Comparison of ENCODE assay signal across 25 cellular contexts in the genomic region with DNA sequence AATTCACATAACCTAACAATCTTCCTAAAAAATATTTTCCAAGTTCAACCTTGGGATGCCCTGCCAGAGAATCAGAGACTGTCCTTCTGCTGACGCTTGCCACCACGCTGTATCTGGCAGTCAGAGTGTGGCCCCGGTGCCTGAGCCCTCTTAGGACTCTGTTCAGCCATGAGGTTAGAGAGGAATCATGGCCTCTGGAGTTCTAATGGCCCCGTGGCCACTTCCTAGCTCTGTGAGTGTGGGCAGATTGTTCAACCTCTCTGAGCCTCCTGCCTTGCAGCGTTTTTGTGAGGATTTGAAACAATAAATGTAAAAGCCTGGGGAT.
"Had no signal": no experiment of that assay in that cellular context is flagged by ENCODE, and none has a peak within 500 bp of the region (broad histone marks: within the 10 kb centered on the region; RNA-seq: fewer than 3 reads in every experiment).

No MANE protein-coding gene starts in this region.

- H3K4me3 ChIP-seq: cardiac muscle cell, colonic mucosa, esophagus squamous epithelium, right atrium auricular region, tibial nerve had no signal

- H3K36me3 Mint-ChIP-seq: activated CD8-positive, alpha-beta memory T cell treated with anti-CD3 and anti-CD28 coated beads, Interleukin-2, amount 10 ng/mL, durations not matched to agents 7 days and 5 days; activated naive CD8-positive, alpha-beta T cell; naive B cell had no signal

- H3K36me3 ChIP-seq: cardiac muscle cell, colonic mucosa, right atrium auricular region, tibial nerve had no signal

- FAIRE-seq: endometrium, islet of Langerhans had no signal

- ATAC-seq: activated CD4-positive, alpha-beta T cell treated with anti-CD3 and anti-CD28 coated beads for 36 hours; activated CD8-positive, alpha-beta memory T cell treated with anti-CD3 and anti-CD28 coated beads, Interleukin-2, amount 10 ng/mL, durations not matched to agents 7 days and 5 days; activated CD8-positive, alpha-beta T cell treated with anti-CD3 and anti-CD28 coated beads, Interleukin-2, amount 10 ng/mL, durations not matched to agents 7 days and 5 days; left ventricle myocardium superior had no signal

- H3K27ac ChIP-seq: cardiac muscle cell, colonic mucosa, epithelial cell of prostate, esophagus squamous epithelium, right atrium auricular region, tibial nerve had no signal

- H3K9me3 Mint-ChIP-seq: naive B cell had no signal

- H3K4me3 Mint-ChIP-seq: activated CD4-positive, alpha-beta T cell treated with anti-CD3 and anti-CD28 coated beads for 36 hours; activated CD8-positive, alpha-beta memory T cell treated with anti-CD3 and anti-CD28 coated beads, Interleukin-2, amount 10 ng/mL, durations not matched to agents 7 days and 5 days; activated CD8-positive, alpha-beta T cell treated with anti-CD3 and anti-CD28 coated beads, Interleukin-2, amount 10 ng/mL, durations not matched to agents 7 days and 5 days had no signal

- H3K27me3 ChIP-seq: cardiac muscle cell, colonic mucosa, esophagus squamous epithelium, right atrium auricular region, tibial nerve had no signal

- H3K27ac Mint-ChIP-seq: activated CD4-positive, alpha-beta T cell treated with anti-CD3 and anti-CD28 coated beads for 36 hours; activated CD8-positive, alpha-beta memory T cell treated with anti-CD3 and anti-CD28 coated beads, Interleukin-2, amount 10 ng/mL, durations not matched to agents 7 days and 5 days; activated CD8-positive, alpha-beta T cell treated with anti-CD3 and anti-CD28 coated beads, Interleukin-2, amount 10 ng/mL, durations not matched to agents 7 days and 5 days; activated naive CD8-positive, alpha-beta T cell; naive B cell had no signal

- H3K27me3 Mint-ChIP-seq: activated CD4-positive, alpha-beta T cell treated with anti-CD3 and anti-CD28 coated beads for 36 hours; activated CD8-positive, alpha-beta memory T cell treated with anti-CD3 and anti-CD28 coated beads, Interleukin-2, amount 10 ng/mL, durations not matched to agents 7 days and 5 days; activated naive CD8-positive, alpha-beta T cell; naive B cell had no signal

- H3K9me3 ChIP-seq: colonic mucosa, esophagus squamous epithelium, right atrium auricular region, tibial nerve had no signal

- DNase-seq: activated CD4-positive, alpha-beta T cell treated with anti-CD3 and anti-CD28 coated beads for 36 hours; activated CD4-positive, CD25-positive, alpha-beta regulatory T cell; activated CD8-positive, alpha-beta memory T cell treated with anti-CD3 and anti-CD28 coated beads, Interleukin-2, amount 10 ng/mL, durations not matched to agents 7 days and 5 days; activated CD8-positive, alpha-beta T cell treated with anti-CD3 and anti-CD28 coated beads, Interleukin-2, amount 10 ng/mL, durations not matched to agents 7 days and 5 days; activated effector memory CD4-positive, alpha-beta T cell treated with Interleukin-2 at 50 U/mL for 16 hours; activated naive CD4-positive, alpha-beta T cell treated with Interleukin-2 at 50 U/mL for 16 hours; anterior cingulate cortex; cerebellar nuclear complex; colonic mucosa; effector CD8-positive, alpha-beta T cell; esophagus squamous epithelium; foreskin melanocyte; left ventricle myocardium superior; mammary epithelial cell; naive B cell; stimulated activated CD4-positive, alpha-beta T cell treated with anti-CD3 and anti-CD28 coated beads, Interleukin-15, amount 100 ng/mL, for 24 hours; stimulated activated CD4-positive, alpha-beta T cell treated with anti-CD3 and anti-CD28 coated beads, Interleukin-2, amount 100 ng/mL, for 24 hours; stimulated activated naive CD4-positive, alpha-beta T cell had no signal
